ENCODE assay signal across 12 cellular contexts in the genomic region with DNA sequence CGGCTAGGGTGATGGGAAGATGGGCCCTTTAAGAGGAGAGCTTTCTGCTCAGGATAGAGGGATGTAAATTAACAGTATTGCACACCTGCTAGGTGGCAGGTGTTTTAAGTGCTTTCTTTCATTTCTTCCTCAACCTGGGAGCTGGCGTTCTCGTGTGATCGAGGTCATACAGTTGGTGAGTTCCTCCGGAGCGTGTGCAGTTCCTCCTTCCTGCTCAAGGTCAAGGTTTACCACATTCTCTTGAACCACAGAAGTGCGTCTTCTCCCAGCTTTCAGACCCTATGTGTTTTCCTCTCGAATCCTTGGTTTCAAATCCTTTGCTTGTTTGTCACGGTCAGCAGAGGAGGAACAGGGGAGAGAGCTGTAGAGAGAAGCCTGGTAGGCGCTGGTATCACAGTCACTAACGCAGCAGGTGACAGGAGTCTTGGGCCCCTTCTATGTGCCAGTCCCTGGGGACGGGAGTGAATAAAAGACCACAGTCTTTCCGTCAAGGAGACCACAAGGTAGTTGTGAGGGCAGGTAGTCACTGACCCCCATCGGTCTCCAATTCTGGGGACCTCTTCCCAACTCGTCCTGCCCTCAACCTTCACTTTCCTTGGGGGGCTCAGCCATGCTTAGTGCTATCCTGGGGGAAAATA. TPM values are rescaled to one million over a fixed set of nuclear protein-coding genes. Genes with fewer than 3 reads are reported as not detected.
DNase-seq lines count a peak whose midpoint lies in the region; ATAC-seq and TF ChIP-seq lines count a peak whose summit lies in the region.
"Had no signal": no experiment of that assay in that cellular context is flagged by ENCODE, and none has a peak within 500 bp of the region (broad histone marks: within the 10 kb centered on the region; RNA-seq: fewer than 3 reads in every experiment).

No MANE protein-coding gene starts in this region.

- peaks cover 30% of the 10 kb centered on the region for H3K4me1 Mint-ChIP-seq in activated CD4-positive, alpha-beta T cell treated with anti-CD3 and anti-CD28 coated beads, Interleukin-2, amount 10 ng/mL, durations not matched to agents 24 days and 14 days
- peaks cover 16% of the 10 kb centered on the region for H3K4me1 Mint-ChIP-seq in activated CD8-positive, alpha-beta T cell treated with anti-CD3 and anti-CD28 coated beads for 36 hours (ENCODE audit: low read depth)
- peaks cover 84% of the 10 kb centered on the region for H3K4me1 Mint-ChIP-seq in neural progenitor cell

- H3K27me3 Mint-ChIP-seq in activated CD4-positive, alpha-beta T cell treated with anti-CD3 and anti-CD28 coated beads, Interleukin-2, amount 10 ng/mL, durations not matched to agents 24 days and 14 days, result peaks cover 14% of the 10 kb centered on the region
- H3K27me3 Mint-ChIP-seq in activated CD8-positive, alpha-beta T cell treated with anti-CD3 and anti-CD28 coated beads for 36 hours, result peaks cover 4% of the 10 kb centered on the region
- H3K27me3 Mint-ChIP-seq in neural progenitor cell (ENCODE audit: insufficient read depth, low read depth), result peaks cover 36% of the 10 kb centered on the region

- H3K4me1 ChIP-seq in neural progenitor cell (peaks cover 33% of the 10 kb centered on the region), vagina (peaks cover 27% of the 10 kb centered on the region)

- no peaks in the 10 kb centered on the region for H3K79me2 ChIP-seq in neural progenitor cell (ENCODE audit: low read depth)

- H2AFZ ChIP-seq in neural progenitor cell (replicated peaks), result no peak overlapping the region

- no peak overlapping the region for H3K9ac ChIP-seq in neural progenitor cell

- TF ChIP-seq POLR2A in vagina (IDR thresholded peaks at IDR 0.05), result no peak

- TF ChIP-seq CTCF in activated CD8-positive, alpha-beta T cell treated with anti-CD3 and anti-CD28 coated beads for 36 hours (IDR thresholded peaks at IDR 0.05), result no peak
- TF ChIP-seq CTCF in neural progenitor cell (IDR thresholded peaks at IDR 0.05), result no peak
- no peak for TF ChIP-seq CTCF in vagina (IDR thresholded peaks at IDR 0.05)

- H3K27me3 ChIP-seq in neural progenitor cell (peaks cover 25% of the 10 kb centered on the region), vagina (no peaks in the 10 kb centered on the region)

- ATAC-seq in activated CD8-positive, alpha-beta T cell treated with anti-CD3 and anti-CD28 coated beads for 36 hours, result peak; percentile 10
- ATAC-seq: gastrocnemius medialis had no signal

- intact Hi-C loops in activated CD4-positive, alpha-beta T cell treated with anti-CD3 and anti-CD28 coated beads, Interleukin-2, amount 10 ng/mL, durations not matched to agents 24 days and 14 days (cut with micrococcal nuclease), result no loop called here
- intact Hi-C loops in activated CD8-positive, alpha-beta T cell treated with anti-CD3 and anti-CD28 coated beads for 36 hours (cut with micrococcal nuclease), result no loop called here
- intact Hi-C loops in vagina (cut with DNase I), result no loop called here

- peak overlapping the region; percentile 71 for H3K4me2 ChIP-seq in neural progenitor cell

- peaks cover 48% of the 10 kb centered on the region for H3F3A ChIP-seq in neural progenitor cell (ENCODE audit: low read depth)

- no peaks in the 10 kb centered on the region for H3K36me3 Mint-ChIP-seq in activated CD4-positive, alpha-beta T cell treated with anti-CD3 and anti-CD28 coated beads, Interleukin-2, amount 10 ng/mL, durations not matched to agents 24 days and 14 days (ENCODE audit: low read depth)
- H3K36me3 Mint-ChIP-seq in activated CD8-positive, alpha-beta T cell treated with anti-CD3 and anti-CD28 coated beads for 36 hours (ENCODE audit: low read depth), result no peaks in the 10 kb centered on the region
- H3K36me3 Mint-ChIP-seq in neural progenitor cell, result no peaks in the 10 kb centered on the region

- H3K36me3 ChIP-seq in neural progenitor cell, result no peaks in the 10 kb centered on the region
- no peaks in the 10 kb centered on the region for H3K36me3 ChIP-seq in vagina
- H3K36me3 ChIP-seq: gastrocnemius medialis had no signal

- no peak overlapping the region for H3K27ac ChIP-seq in neural progenitor cell
- no peak overlapping the region for H3K27ac ChIP-seq in vagina
- H3K27ac ChIP-seq: gastrocnemius medialis had no signal

- H3K27ac Mint-ChIP-seq in activated CD4-positive, alpha-beta T cell treated with anti-CD3 and anti-CD28 coated beads, Interleukin-2, amount 10 ng/mL, durations not matched to agents 24 days and 14 days, result peak overlapping the region; percentile 47
- peak overlapping the region; percentile 38 for H3K27ac Mint-ChIP-seq in activated CD8-positive, alpha-beta T cell treated with anti-CD3 and anti-CD28 coated beads for 36 hours
- peak overlapping the region; percentile 88 for H3K27ac Mint-ChIP-seq in neural progenitor cell

- POLR2A ChIA-PET in activated CD8-positive, alpha-beta T cell treated with anti-CD3 and anti-CD28 coated beads for 36 hours (lab: Charles Lee), result interaction anchor here (0.7 kb wide), 1 partner anchor 15 kb away, joined by 3 read pairs; no protein-coding TSS in a partner anchor

- H3K4me3 Mint-ChIP-seq in activated CD4-positive, alpha-beta T cell treated with anti-CD3 and anti-CD28 coated beads, Interleukin-2, amount 10 ng/mL, durations not matched to agents 24 days and 14 days, result peak overlapping the region; percentile 74
- no peak overlapping the region for H3K4me3 Mint-ChIP-seq in activated CD8-positive, alpha-beta T cell treated with anti-CD3 and anti-CD28 coated beads for 36 hours
- peak overlapping the region; percentile 60 for H3K4me3 Mint-ChIP-seq in neural progenitor cell

- peak; percentile 63 for DNase-seq in activated CD4-positive, alpha-beta T cell treated with anti-CD3 and anti-CD28 coated beads, Interleukin-2, amount 10 ng/mL, durations not matched to agents 24 days and 14 days
- DNase-seq in activated CD4-positive, alpha-beta T cell treated with anti-CD3 and anti-CD28 coated beads for 4 hours, result no peak
- peak; percentile 46 for DNase-seq in NCI-H146 (lab: John Stamatoyannopoulos, UW)
- no peak for DNase-seq in activated CD8-positive, alpha-beta T cell treated with anti-CD3 and anti-CD28 coated beads for 36 hours
- no peak for DNase-seq in neural progenitor cell (ENCODE audit: low spot score)
- DNase-seq in vagina (ENCODE audit: extremely low spot score in 2 of 2), result no peak
- no peak for DNase-seq in AG08396 (ENCODE audit: low spot score)
- no peak for DNase-seq in glomerular visceral epithelial cell (ENCODE audit: extremely low spot score)
- DNase-seq: gastrocnemius medialis, NCI-H446 treated with DMSO at 0.1 percent for 48 hours had no signal

- H3K9me3 ChIP-seq in neural progenitor cell (ENCODE audit: low read depth), result no peaks in the 10 kb centered on the region
- H3K9me3 ChIP-seq in vagina, result no peaks in the 10 kb centered on the region
- H3K9me3 ChIP-seq: gastrocnemius medialis had no signal

- CTCF ChIA-PET in activated CD8-positive, alpha-beta T cell treated with anti-CD3 and anti-CD28 coated beads for 36 hours (lab: Charles Lee), result interaction anchor here (0.8 to 1.7 kb wide), 5 partner anchors 10 to 93 kb away, joined by 3 to 4 read pairs (median 3); no protein-coding TSS in a partner anchor

- no peaks in the 10 kb centered on the region for H3K9me3 Mint-ChIP-seq in activated CD4-positive, alpha-beta T cell treated with anti-CD3 and anti-CD28 coated beads, Interleukin-2, amount 10 ng/mL, durations not matched to agents 24 days and 14 days
- no peaks in the 10 kb centered on the region for H3K9me3 Mint-ChIP-seq in activated CD8-positive, alpha-beta T cell treated with anti-CD3 and anti-CD28 coated beads for 36 hours
- H3K9me3 Mint-ChIP-seq in neural progenitor cell, result no peaks in the 10 kb centered on the region

- no peak overlapping the region for H3K4me3 ChIP-seq in neural progenitor cell
- no peak overlapping the region for H3K4me3 ChIP-seq in vagina

- H4K20me1 ChIP-seq in neural progenitor cell (ENCODE audit: low read depth), result peaks cover 15% of the 10 kb centered on the region

RNA-seq across cellular contexts. Expression of a gene that starts 0.8 kb away (rescaled TPM):
- total RNA-seq in activated CD4-positive, alpha-beta T cell treated with anti-CD3 and anti-CD28 coated beads, Interleukin-2, amount 10 ng/mL, durations not matched to agents 24 days and 14 days, result 0.09 and 0.26 TPM in 2 replicates
- total RNA-seq in activated CD8-positive, alpha-beta T cell treated with anti-CD3 and anti-CD28 coated beads for 36 hours, result under 1 TPM; 0.45 to 0.47 TPM
- total RNA-seq in neural progenitor cell (ENCODE audit: low replicate concordance), result not detected in 2 replicates
- total RNA-seq in vagina, result not detected
- total RNA-seq: gastrocnemius medialis, liver, pulmonary artery endothelial cell had no signal

RNA-seq across cellular contexts. Expression of a gene that starts 51.2 kb away (rescaled TPM):
- 0.09 and 0.23 TPM in 2 replicates for total RNA-seq in activated CD4-positive, alpha-beta T cell treated with anti-CD3 and anti-CD28 coated beads, Interleukin-2, amount 10 ng/mL, durations not matched to agents 24 days and 14 days
- under 1 TPM; 0.11 to 0.18 TPM for total RNA-seq in activated CD8-positive, alpha-beta T cell treated with anti-CD3 and anti-CD28 coated beads for 36 hours
- total RNA-seq in neural progenitor cell (ENCODE audit: low replicate concordance) (0.15 and 0.62 TPM in 2 replicates), vagina (5.6 TPM)

Comparison
In these comparisons a context has a peak if more than half of its experiments do, and no peak if none do; other contexts are left out.
1. DNase-seq: peak in activated CD4-positive, alpha-beta T cell treated with anti-CD3 and anti-CD28 coated beads, Interleukin-2, amount 10 ng/mL, durations not matched to agents 24 days and 14 days (single experiment) and NCI-H146 (single experiment); none in activated CD4-positive, alpha-beta T cell treated with anti-CD3 and anti-CD28 coated beads for 4 hours (0 of 2), activated CD8-positive, alpha-beta T cell treated with anti-CD3 and anti-CD28 coated beads for 36 hours (single experiment), neural progenitor cell (single experiment), vagina (0 of 2), AG08396 (single experiment) and glomerular visceral epithelial cell (single experiment).
2. H3K27ac Mint-ChIP-seq: peak in every context shown above with its lines; median percentile 88 in neural progenitor cell; 47 in activated CD4-positive, alpha-beta T cell treated with anti-CD3 and anti-CD28 coated beads, Interleukin-2, amount 10 ng/mL, durations not matched to agents 24 days and 14 days; 38 in activated CD8-positive, alpha-beta T cell treated with anti-CD3 and anti-CD28 coated beads for 36 hours.